In the genomic region with DNA sequence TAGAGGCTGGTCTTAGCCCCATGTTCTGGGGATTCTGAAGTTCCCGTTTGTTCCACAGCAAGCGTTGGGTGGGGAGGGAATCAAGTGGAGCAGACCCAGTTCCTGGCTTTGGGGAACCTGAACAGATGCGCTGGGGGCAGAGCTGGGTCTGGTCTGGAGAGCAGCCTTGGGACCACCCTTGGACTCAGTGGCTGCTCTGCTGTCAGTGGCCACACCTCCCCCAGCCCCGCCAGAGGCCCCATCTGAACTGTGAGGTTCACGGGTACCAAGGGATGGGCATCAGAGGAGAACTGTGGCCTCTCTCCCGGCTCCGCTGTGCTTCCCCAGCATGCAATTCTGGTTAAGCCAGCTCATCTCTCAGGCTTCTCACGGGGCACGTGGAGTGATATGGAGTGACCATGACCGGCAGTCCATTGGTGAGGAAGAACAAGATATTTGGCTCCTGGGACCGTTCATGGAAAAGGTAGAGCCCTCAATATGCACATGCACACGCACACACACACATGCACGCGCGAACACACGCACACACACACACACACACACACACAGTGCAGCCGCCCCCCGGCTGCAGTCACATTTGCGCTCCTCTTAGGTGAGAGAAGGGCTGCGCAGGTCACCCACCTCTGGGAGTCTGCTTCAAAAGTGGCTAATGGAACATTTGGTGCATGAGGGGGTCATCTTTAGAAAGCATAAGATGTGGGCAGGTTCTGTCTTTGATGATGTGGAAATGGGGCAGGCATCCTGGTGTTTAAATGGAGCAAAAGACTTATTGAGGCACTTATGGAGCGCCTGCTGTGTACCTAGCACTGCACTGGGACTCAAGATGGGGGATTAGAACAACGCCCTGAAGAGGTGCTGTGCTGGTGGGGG, we compare ENCODE assay signal across 12 cellular contexts.
"Had no signal": no experiment of that assay in that cellular context is flagged by ENCODE, and none has a peak within 500 bp of the region (broad histone marks: within the 10 kb centered on the region; RNA-seq: fewer than 3 reads in every experiment).

No MANE protein-coding gene starts in this region.

- H3K4me3 ChIP-seq: heart left ventricle, ovary, tibial nerve had no signal

- H3K36me3 ChIP-seq: heart left ventricle, ovary, tibial nerve had no signal

- H3K9me3 Mint-ChIP-seq: activated naive CD8-positive, alpha-beta T cell treated with anti-CD3 and anti-CD28 coated beads, Interleukin-2, amount 50 U/mL, for 24 hours; activated T-cell treated with anti-CD3 and anti-CD28 coated beads, Interleukin-2, amount 50 U/mL, for 4 hours; nephron progenitor cell; stimulated activated effector memory CD8-positive, alpha-beta T cell treated with anti-CD3 and anti-CD28 coated beads, Interleukin-12 subunit alpha, Interleukin-12 subunit beta, amount 100 ng/mL, for 72 hours had no signal

- H3K27ac ChIP-seq: foreskin keratinocyte, heart left ventricle, ovary, tibial nerve had no signal

- H3K4me3 Mint-ChIP-seq: activated naive CD8-positive, alpha-beta T cell treated with anti-CD3 and anti-CD28 coated beads, Interleukin-2, amount 50 U/mL, for 24 hours; activated T-cell treated with anti-CD3 and anti-CD28 coated beads, Interleukin-2, amount 50 U/mL, for 4 hours; nephron progenitor cell; stimulated activated effector memory CD8-positive, alpha-beta T cell treated with anti-CD3 and anti-CD28 coated beads, Interleukin-12 subunit alpha, Interleukin-12 subunit beta, amount 100 ng/mL, for 72 hours had no signal

- H3K4me1 ChIP-seq: foreskin keratinocyte had no signal

- H3K9me3 ChIP-seq: heart left ventricle, ovary, tibial nerve had no signal

- ATAC-seq: activated naive CD8-positive, alpha-beta T cell treated with anti-CD3 and anti-CD28 coated beads, Interleukin-2, amount 50 U/mL, for 24 hours; activated T-cell treated with anti-CD3 and anti-CD28 coated beads, Interleukin-2, amount 50 U/mL, for 4 hours; foreskin keratinocyte; heart left ventricle; stimulated activated effector memory CD8-positive, alpha-beta T cell treated with anti-CD3 and anti-CD28 coated beads, Interleukin-12 subunit alpha, Interleukin-12 subunit beta, amount 100 ng/mL, for 72 hours had no signal

- H3K27ac Mint-ChIP-seq: activated naive CD8-positive, alpha-beta T cell treated with anti-CD3 and anti-CD28 coated beads, Interleukin-2, amount 50 U/mL, for 24 hours; nephron progenitor cell; stimulated activated effector memory CD8-positive, alpha-beta T cell treated with anti-CD3 and anti-CD28 coated beads, Interleukin-12 subunit alpha, Interleukin-12 subunit beta, amount 100 ng/mL, for 72 hours had no signal

- H3K4me1 Mint-ChIP-seq: activated naive CD8-positive, alpha-beta T cell treated with anti-CD3 and anti-CD28 coated beads, Interleukin-2, amount 50 U/mL, for 24 hours; nephron progenitor cell had no signal

- H3K27me3 ChIP-seq: ovary had no signal

- H3K36me3 Mint-ChIP-seq: stimulated activated effector memory CD8-positive, alpha-beta T cell treated with anti-CD3 and anti-CD28 coated beads, Interleukin-12 subunit alpha, Interleukin-12 subunit beta, amount 100 ng/mL, for 72 hours had no signal

- DNase-seq: activated CD4-positive, alpha-beta T cell treated with anti-CD3 and anti-CD28 coated beads for 1 hour; activated naive CD8-positive, alpha-beta T cell treated with anti-CD3 and anti-CD28 coated beads, Interleukin-2, amount 50 U/mL, for 24 hours; activated T-cell treated with anti-CD3 and anti-CD28 coated beads, Interleukin-2, amount 50 U/mL, for 4 hours; foreskin keratinocyte; heart left ventricle; mesendoderm; nephron progenitor cell; small intestine; T-helper 9 cell had no signal
